21 cellular contexts compared by ENCODE assay signal in genomic region chr9:93010056-93010455, GRCh38. TPM values are rescaled to one million over a fixed set of nuclear protein-coding genes. Genes with fewer than 3 reads are reported as not detected.
DNase-seq lines count a peak whose midpoint lies in the region; ATAC-seq and TF ChIP-seq lines count a peak whose summit lies in the region.
"Had no signal": no experiment of that assay in that cellular context is flagged by ENCODE, and none has a peak within 500 bp of the region (broad histone marks: within the 10 kb centered on the region; RNA-seq: fewer than 3 reads in every experiment).

No MANE protein-coding gene starts in this region.

- TF ChIP-seq POLR2A in thyroid gland (IDR thresholded peaks at IDR 0.05), result no peak

- H3K4me1 ChIP-seq in colonic mucosa (no peaks in the 10 kb centered on the region), osteoblast (ENCODE audit: insufficient read depth, low read length) (no peaks in the 10 kb centered on the region), left lung (no peaks in the 10 kb centered on the region), thyroid gland (peaks cover 5 to 18% of the 10 kb centered on the region in 2 donors)
- H3K4me1 ChIP-seq: esophagus muscularis mucosa, suprapubic skin had no signal

- H3K9ac ChIP-seq in colonic mucosa (ENCODE audit: low read depth in 2 of 2, low read length in 2 of 2), result no peak overlapping the region

- no peaks in the 10 kb centered on the region for H3K9me3 ChIP-seq in colonic mucosa
- no peaks in the 10 kb centered on the region for H3K9me3 ChIP-seq in osteoblast (ENCODE audit: low read depth, low read length)
- H3K9me3 ChIP-seq in left lung, result no peaks in the 10 kb centered on the region
- H3K9me3 ChIP-seq in thyroid gland, result no peaks in the 10 kb centered on the region
- H3K9me3 ChIP-seq: esophagus muscularis mucosa, ovary, suprapubic skin had no signal

- WGBS in thyroid gland, 2 donors, result 59 to 69% methylated on average over 10 to 13 of the region's 13 CpGs

- no peaks in the 10 kb centered on the region for H4K20me1 ChIP-seq in osteoblast (ENCODE audit: insufficient read depth, low read length)

- H2AFZ ChIP-seq in osteoblast (ENCODE audit: low read length), result no peak overlapping the region

- intact Hi-C loops in colonic mucosa (cut with DNase I), result no loop called here
- intact Hi-C loops in left lung (cut with DNase I), result no loop called here
- intact Hi-C loops in thyroid gland (cut with DNase I), result no loop called here

- no peak for ATAC-seq in left lung
- ATAC-seq: stimulated activated memory B cell treated with anti-CD40 and anti-IgM and Interleukin-4, amounts not matched to agents 10 μg/mL and 1 μg/mL and 100 μg/mL, for 72 hours had no signal

- H3K4me2 ChIP-seq in osteoblast (ENCODE audit: insufficient read depth, low read length), result no peak overlapping the region

- peak; percentile 36 for DNase-seq in activated effector memory CD4-positive, alpha-beta T cell treated with anti-CD3 and anti-CD28 coated beads, Interleukin-2, amount 50 U/mL, for 16 hours
- no peak for DNase-seq in activated effector memory CD4-positive, alpha-beta T cell treated with Interleukin-2 at 50 U/mL for 16 hours
- peak; percentile 19 for DNase-seq in D341Med (ENCODE audit: low spot score)
- DNase-seq in colonic mucosa, result peak; percentile 14
- peak; percentile 39 for DNase-seq in osteoblast (ENCODE audit: insufficient read length, low spot score, missing footprints)
- no peak for DNase-seq in left lung
- no peak for DNase-seq in GM19240 (ENCODE audit: insufficient read length, low spot score)
- DNase-seq in thyroid gland, result no peak
- DNase-seq: activated CD4-positive, CD25-positive, alpha-beta regulatory T cell; brain microvascular endothelial cell; DMS 273 treated with DMSO at 0.1 percent for 48 hours; foreskin melanocyte; naive B cell; NCI-H1105; NCI-H2107; NCI-H446 treated with DMSO at 0.1 percent for 48 hours; OCI-M1; ovary had no signal

- H3K27ac ChIP-seq in colonic mucosa (no peak overlapping the region), osteoblast (ENCODE audit: low read depth, low read length) (no peak overlapping the region), left lung (no peak overlapping the region), thyroid gland (no peak overlapping the region)
- H3K27ac ChIP-seq: brain microvascular endothelial cell, esophagus muscularis mucosa, ovary, suprapubic skin had no signal

- H3K27me3 ChIP-seq in colonic mucosa (no peaks in the 10 kb centered on the region), osteoblast (ENCODE audit: insufficient read depth, low read length) (peaks cover 5% of the 10 kb centered on the region), left lung (no peaks in the 10 kb centered on the region), thyroid gland (no peaks in the 10 kb centered on the region)
- H3K27me3 ChIP-seq: brain microvascular endothelial cell, ovary, suprapubic skin had no signal

- H3K4me3 ChIP-seq in colonic mucosa, result no peak overlapping the region
- H3K4me3 ChIP-seq in osteoblast (ENCODE audit: insufficient read depth, low read length), result no peak overlapping the region
- H3K4me3 ChIP-seq in left lung, result no peak overlapping the region
- H3K4me3 ChIP-seq in thyroid gland (replicated peaks in 1 of 3), result no peak overlapping the region
- H3K4me3 ChIP-seq: esophagus muscularis mucosa, ovary, suprapubic skin had no signal

- TF ChIP-seq CTCF in colonic mucosa (IDR thresholded peaks at IDR 0.05) (no peak), osteoblast (IDR thresholded peaks at IDR 0.05; ENCODE audit: extremely low read depth, low read depth, low read length) (no peak), left lung (IDR thresholded peaks at IDR 0.05) (no peak), thyroid gland (IDR thresholded peaks at IDR 0.05) (no peak)

- no peaks in the 10 kb centered on the region for H3K79me2 ChIP-seq in osteoblast (ENCODE audit: insufficient read depth, low read length)

- H3K36me3 ChIP-seq in colonic mucosa, result no peaks in the 10 kb centered on the region
- no peaks in the 10 kb centered on the region for H3K36me3 ChIP-seq in osteoblast (ENCODE audit: insufficient read depth, low read length)
- peaks cover 0 to 94% of the 10 kb centered on the region in 2 donors for H3K36me3 ChIP-seq in left lung
- peaks cover 0 to 3% of the 10 kb centered on the region in 2 donors for H3K36me3 ChIP-seq in thyroid gland
- H3K36me3 ChIP-seq: brain microvascular endothelial cell, ovary had no signal

RNA-seq across cellular contexts. Expression of gene SUSD3, which starts 48.4 kb away (rescaled TPM):
- total RNA-seq in colonic mucosa (1 to 10 TPM; 1.6 to 2.2 TPM), osteoblast (0.36 and 0.88 TPM in 2 replicates), left lung (1 to 10 TPM; 2.6 to 4.8 TPM), thyroid gland (10 to 100 TPM in 1 of 4 donors, 1 to 10 TPM in 3; 3.6 to 12.6 (median 5.5) TPM)

Comparison
In these comparisons a context has a peak if more than half of its experiments do, and no peak if none do; other contexts are left out.
1. DNase-seq: peak in activated effector memory CD4-positive, alpha-beta T cell treated with anti-CD3 and anti-CD28 coated beads, Interleukin-2, amount 50 U/mL, for 16 hours (single experiment), D341Med (single experiment), colonic mucosa (single experiment) and osteoblast (single experiment); none in activated effector memory CD4-positive, alpha-beta T cell treated with Interleukin-2 at 50 U/mL for 16 hours (single experiment), left lung (0 of 2), GM19240 (single experiment) and thyroid gland (0 of 2).